Comparison of ENCODE assay signal across 12 cellular contexts in the genomic region with DNA sequence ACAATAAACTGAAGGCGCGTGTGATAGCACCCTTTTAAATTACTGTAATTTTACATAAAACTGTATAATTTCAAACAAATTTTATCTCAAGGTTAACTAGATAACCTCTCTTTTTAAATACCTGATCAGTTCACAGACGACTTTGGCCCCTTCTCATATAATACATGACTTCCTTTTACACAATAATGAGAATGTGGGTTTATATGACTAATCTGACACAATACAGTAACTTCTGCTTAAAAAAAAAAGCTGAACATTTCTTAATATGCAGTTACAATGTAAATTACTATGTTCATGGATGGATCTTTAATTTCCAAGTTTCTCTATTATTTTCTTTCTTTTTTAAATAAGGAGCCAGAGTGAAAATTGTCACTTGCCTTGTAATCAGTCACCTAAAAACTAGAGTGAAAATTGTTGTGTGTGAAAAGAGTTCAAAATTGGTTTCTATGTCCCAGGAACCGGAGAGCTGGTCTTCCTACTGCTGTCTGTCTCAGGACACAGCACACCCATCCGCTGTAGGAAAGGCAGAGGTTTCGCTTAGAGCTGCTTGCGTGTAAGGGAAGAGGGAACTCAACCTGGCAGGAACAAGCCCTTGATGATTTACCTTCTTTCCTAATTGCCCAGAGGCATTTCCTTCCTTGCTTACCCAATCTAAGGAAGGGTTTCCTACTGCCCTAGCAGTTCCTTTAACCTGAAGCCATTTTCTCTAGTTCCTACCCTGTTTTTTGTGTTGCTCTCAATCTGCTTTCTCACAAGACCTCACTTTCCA. TPM values are rescaled to one million over a fixed set of nuclear protein-coding genes. Genes with fewer than 3 reads are reported as not detected.
DNase-seq lines count a peak whose midpoint lies in the region; ATAC-seq and TF ChIP-seq lines count a peak whose summit lies in the region.
"Had no signal": no experiment of that assay in that cellular context is flagged by ENCODE, and none has a peak within 500 bp of the region (broad histone marks: within the 10 kb centered on the region; RNA-seq: fewer than 3 reads in every experiment).

No MANE protein-coding gene starts in this region.

- no peak overlapping the region for H3K4me3 Mint-ChIP-seq in Calu3 (ENCODE audit: low read depth, unreplicated experiment)
- H3K4me3 Mint-ChIP-seq in CD4-positive, alpha-beta memory T cell: no peak overlapping the region
- H3K4me3 Mint-ChIP-seq: activated naive CD4-positive, alpha-beta T cell treated with anti-CD3 and anti-CD28 coated beads, Interleukin-2, amount 50 U/mL, for 24 hours; HFFc6 had no signal

- peaks cover 10% of the 10 kb centered on the region for H3K36me3 Mint-ChIP-seq in Calu3 (ENCODE audit: insufficient read depth, unreplicated experiment)
- H3K36me3 Mint-ChIP-seq in CD4-positive, alpha-beta memory T cell: no peaks in the 10 kb centered on the region
- H3K36me3 Mint-ChIP-seq: activated naive CD4-positive, alpha-beta T cell treated with anti-CD3 and anti-CD28 coated beads, Interleukin-2, amount 50 U/mL, for 24 hours had no signal

- H3K4me3 ChIP-seq in mucosa of descending colon (no peak overlapping the region), gastrocnemius medialis (no peak overlapping the region)
- H3K4me3 ChIP-seq in CD4-positive, alpha-beta memory T cell (ENCODE audit: low read length in 2 of 2): no peak overlapping the region

- DNase-seq in Calu3 (no peak), NCI-H69 (lab: John Stamatoyannopoulos, UW) (peak; percentile 72), caudate nucleus (lab: John Stamatoyannopoulos, UW) (no peak), mucosa of descending colon (no peak), UCSD-AML1 (lab: John Stamatoyannopoulos, UW; ENCODE audit: unreplicated experiment) (no peak), medulla oblongata (ENCODE audit: extremely low spot score) (no peak), gastrocnemius medialis (no peak)
- no peak for DNase-seq in CD4-positive, alpha-beta memory T cell
- DNase-seq: DMS53, HFFc6, NCI-H2029 treated with DMSO at 0.1 percent for 48 hours had no signal

- H3K4me1 ChIP-seq in mucosa of descending colon (ENCODE audit: low read depth) (peaks cover 8% of the 10 kb centered on the region), gastrocnemius medialis (peaks cover 0 to 4% of the 10 kb centered on the region in 2 donors)
- no peaks in the 10 kb centered on the region for H3K4me1 ChIP-seq in CD4-positive, alpha-beta memory T cell (ENCODE audit: insufficient read depth, low read length)

- TF ChIP-seq CTCF in Calu3 (IDR thresholded peaks at IDR 0.05; ENCODE audit: unreplicated experiment): no peak
- TF ChIP-seq CTCF in mucosa of descending colon (IDR thresholded peaks at IDR 0.05): no peak
- no peak for TF ChIP-seq CTCF in gastrocnemius medialis (IDR thresholded peaks at IDR 0.05 in 4 of 5, conservative IDR thresholded peaks at IDR 0.05 in 1 of 5)

- H3K9me3 ChIP-seq in mucosa of descending colon: no peaks in the 10 kb centered on the region
- no peaks in the 10 kb centered on the region for H3K9me3 ChIP-seq in CD4-positive, alpha-beta memory T cell (ENCODE audit: control insufficient read depth in 1 of 2, low read length in 2 of 2)
- H3K9me3 ChIP-seq in gastrocnemius medialis: no peaks in the 10 kb centered on the region

- H3K36me3 ChIP-seq in mucosa of descending colon (ENCODE audit: low read depth) (no peaks in the 10 kb centered on the region), gastrocnemius medialis (no peaks in the 10 kb centered on the region)
- no peaks in the 10 kb centered on the region for H3K36me3 ChIP-seq in CD4-positive, alpha-beta memory T cell (ENCODE audit: insufficient read depth, low read length)

- H3K27ac Mint-ChIP-seq in Calu3 (ENCODE audit: unreplicated experiment): peak overlapping the region; percentile 78
- H3K27ac Mint-ChIP-seq in CD4-positive, alpha-beta memory T cell: peak overlapping the region in 2 of 7 donors; percentile 36 to 61
- H3K27ac Mint-ChIP-seq: activated naive CD4-positive, alpha-beta T cell treated with anti-CD3 and anti-CD28 coated beads, Interleukin-2, amount 50 U/mL, for 24 hours; HFFc6 had no signal

- no peaks in the 10 kb centered on the region for H3K27me3 Mint-ChIP-seq in Calu3 (ENCODE audit: unreplicated experiment)
- H3K27me3 Mint-ChIP-seq in CD4-positive, alpha-beta memory T cell: peaks cover 0 to 5% of the 10 kb centered on the region in 2 donors

- H3K4me1 Mint-ChIP-seq in Calu3 (ENCODE audit: low read depth, unreplicated experiment): peaks cover 61% of the 10 kb centered on the region
- peaks cover 0 to 6% (median under 1%) of the 10 kb centered on the region in 4 donors for H3K4me1 Mint-ChIP-seq in CD4-positive, alpha-beta memory T cell

- TSS peak; percentile 17 for BruUV-seq in Calu3 (replicated peaks; lab: Mats Ljungman, UMichigan)

- CTCF ChIA-PET in Calu3 (lab: Charles Lee): interaction anchor here (0.5 to 1.9 kb wide), 10 partner anchors 9 to 317 kb away, joined by 3 to 7 read pairs (median 4); partner anchors contain the start of genes PLD1 and TNIK
- CTCF ChIA-PET in CD4-positive, alpha-beta memory T cell (lab: Charles Lee; ENCODE audit: partially characterized antibody): interaction anchor here (0.7 to 1.4 kb wide), 3 partner anchors 33 to 223 kb away, joined by 3 to 5 read pairs (median 4); no protein-coding TSS in a partner anchor

- intact Hi-C loops in Calu3 (cut with micrococcal nuclease; ENCODE audit: unreplicated experiment) (loop anchor here (1.0 to 2.0 kb wide), 2 partner anchors 30 to 57 kb away; no protein-coding TSS in a partner anchor), mucosa of descending colon (cut with DNase I, micrococcal nuclease) (loop anchor here in 1 of 2 donors (5.0 kb wide), 1 partner anchor 140 kb away; no protein-coding TSS in a partner anchor), gastrocnemius medialis (cut with DNase I; ENCODE audit: low total_unique reads) (no loop called here)
- intact Hi-C loops in CD4-positive, alpha-beta memory T cell (cut with micrococcal nuclease): no loop called here

- POLR2A ChIA-PET in CD4-positive, alpha-beta memory T cell (lab: Charles Lee; ENCODE audit: partially characterized antibody): no interaction called here

- no peaks in the 10 kb centered on the region for H3K9me3 Mint-ChIP-seq in Calu3 (ENCODE audit: low read depth, unreplicated experiment)
- no peaks in the 10 kb centered on the region for H3K9me3 Mint-ChIP-seq in CD4-positive, alpha-beta memory T cell
- H3K9me3 Mint-ChIP-seq: activated naive CD4-positive, alpha-beta T cell treated with anti-CD3 and anti-CD28 coated beads, Interleukin-2, amount 50 U/mL, for 24 hours; HFFc6 had no signal

- TF ChIP-seq POLR2A in gastrocnemius medialis (IDR thresholded peaks at IDR 0.05): no peak

- peak overlapping the region; percentile 87 for H3K27ac ChIP-seq in caudate nucleus (ENCODE audit: low read depth, low read length)
- H3K27ac ChIP-seq in CD4-positive, alpha-beta memory T cell (ENCODE audit: low read depth, low read length): no peak overlapping the region
- no peak overlapping the region for H3K27ac ChIP-seq in gastrocnemius medialis

- no peaks in the 10 kb centered on the region for H3K27me3 ChIP-seq in CD4-positive, alpha-beta memory T cell (ENCODE audit: insufficient read depth, low read length)
- no peaks in the 10 kb centered on the region for H3K27me3 ChIP-seq in gastrocnemius medialis

- in situ Hi-C loops in gastrocnemius medialis (cut with MboI; ENCODE audit: low sequenced_read_pairs in 4 of 4): no loop called here

- ATAC-seq in mucosa of descending colon (peak; percentile 70), gastrocnemius medialis (no peak)

RNA-seq across cellular contexts. Expression of gene PLD1, which starts 33.3 kb away (rescaled TPM):
- total RNA-seq in Calu3 (2022): 58.5 and 61.2 TPM in 2 replicates
- 100 to 1,000 TPM in 1 of 3 donors, 10 to 100 TPM in 2; 46.6 to 105 (median 65.1) TPM for total RNA-seq in mucosa of descending colon
- 1 to 10 TPM; 1.2 to 2.0 TPM for total RNA-seq in CD4-positive, alpha-beta memory T cell
- 1 to 10 TPM in 1 of 2 donors, not detected in 1; 1.3 TPM for polyA plus RNA-seq in CD4-positive, alpha-beta memory T cell
- 1 to 10 TPM; 1.9 to 5.6 (median 4.6) TPM for total RNA-seq in gastrocnemius medialis
